Comparison of ENCODE assay signal across 17 cellular contexts in the genomic region with DNA sequence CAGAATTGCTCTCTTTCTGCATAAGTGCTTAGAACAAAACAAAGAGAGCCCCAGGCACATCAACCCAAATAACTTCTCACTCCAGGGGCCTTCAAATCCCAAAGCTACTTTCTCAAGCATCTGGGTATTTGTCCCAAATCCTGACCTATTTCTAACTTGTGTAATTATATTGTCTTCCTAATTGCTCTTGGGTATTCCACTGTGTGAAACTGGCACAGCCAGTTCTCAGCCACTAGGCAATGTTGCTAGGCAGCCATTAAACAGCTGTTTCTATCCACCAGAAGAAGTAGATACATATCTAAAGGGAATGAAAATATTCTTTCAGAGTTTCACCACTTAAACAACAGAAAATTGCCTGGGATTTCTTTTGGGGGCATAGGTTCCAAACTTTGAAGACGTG.
"Had no signal": no experiment of that assay in that cellular context is flagged by ENCODE, and none has a peak within 500 bp of the region (broad histone marks: within the 10 kb centered on the region; RNA-seq: fewer than 3 reads in every experiment).

No MANE protein-coding gene starts in this region.

- DNase-seq: effector memory CD4-positive, alpha-beta T cell; esophagus squamous epithelium; foreskin fibroblast; glutamatergic neuron; kidney; left cardiac atrium; left ventricle myocardium inferior; mesendoderm; naive thymus-derived CD8-positive, alpha-beta T cell; psoas muscle; sigmoid colon; stimulated activated CD4-positive, alpha-beta T cell treated with anti-CD3 and anti-CD28 coated beads, Interleukin-12 subunit alpha, Interleukin-12 subunit beta, amount 100 ng/mL, for 4 hours; stimulated activated naive CD4-positive, alpha-beta T cell; stomach; substantia nigra; transverse colon had no signal

- ATAC-seq: gastroesophageal sphincter; left cardiac atrium; naive thymus-derived CD8-positive, alpha-beta T cell; psoas muscle had no signal
